Comparison of ENCODE assay signal across 1 cellular context in the genomic region with DNA sequence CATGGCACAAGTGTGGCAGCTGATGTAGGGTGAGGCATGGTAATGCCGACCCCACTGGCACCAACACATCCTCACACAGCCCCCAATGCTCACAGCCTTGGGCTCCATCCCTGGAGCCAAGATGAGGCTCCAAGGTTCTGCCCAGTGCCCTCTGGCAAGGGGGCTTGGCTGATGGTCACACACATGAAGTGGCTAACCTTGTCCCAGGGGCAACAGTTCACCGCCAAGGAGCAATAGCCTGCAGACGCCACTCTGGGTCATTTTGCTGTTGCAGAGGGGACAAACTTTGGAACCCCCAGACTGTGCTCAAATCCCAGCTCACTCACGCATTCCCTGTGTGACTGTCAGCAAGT.
TF ChIP-seq lines count a peak whose summit lies in the region.

No MANE protein-coding gene starts in this region.

TF ChIP-seq in GM23338, 12 proteins besides CTCF, POLR2A, EP300 and RAD21 (continued from another document):
- TF ChIP-seq ZNF462 (CRISPR knock-in tag; IDR thresholded peaks at IDR 0.05) (no peak), JUNB (IDR thresholded peaks at IDR 0.05; ENCODE audit: unreplicated experiment) (no peak), NANOG (IDR thresholded peaks at IDR 0.05; ENCODE audit: borderline replicate concordance) (no peak), ZNF331 (CRISPR knock-in tag; IDR thresholded peaks at IDR 0.05; ENCODE audit: low read depth) (no peak), STAT1 (IDR thresholded peaks at IDR 0.05; ENCODE audit: unreplicated experiment) (no peak), CREB1 (CRISPR knock-in tag; IDR thresholded peaks at IDR 0.05; ENCODE audit: low read depth) (no peak), POLR2AphosphoS5 (IDR thresholded peaks at IDR 0.05; ENCODE audit: low read depth) (no peak), EZH2phosphoT487 (IDR thresholded peaks at IDR 0.05; ENCODE audit: unreplicated experiment) (no peak), EZH2 (IDR thresholded peaks at IDR 0.05; ENCODE audit: low read depth, unreplicated experiment) (no peak), ZNF114 (CRISPR knock-in tag; IDR thresholded peaks at IDR 0.05) (no peak)
- TF ChIP-seq, protein P1, sequence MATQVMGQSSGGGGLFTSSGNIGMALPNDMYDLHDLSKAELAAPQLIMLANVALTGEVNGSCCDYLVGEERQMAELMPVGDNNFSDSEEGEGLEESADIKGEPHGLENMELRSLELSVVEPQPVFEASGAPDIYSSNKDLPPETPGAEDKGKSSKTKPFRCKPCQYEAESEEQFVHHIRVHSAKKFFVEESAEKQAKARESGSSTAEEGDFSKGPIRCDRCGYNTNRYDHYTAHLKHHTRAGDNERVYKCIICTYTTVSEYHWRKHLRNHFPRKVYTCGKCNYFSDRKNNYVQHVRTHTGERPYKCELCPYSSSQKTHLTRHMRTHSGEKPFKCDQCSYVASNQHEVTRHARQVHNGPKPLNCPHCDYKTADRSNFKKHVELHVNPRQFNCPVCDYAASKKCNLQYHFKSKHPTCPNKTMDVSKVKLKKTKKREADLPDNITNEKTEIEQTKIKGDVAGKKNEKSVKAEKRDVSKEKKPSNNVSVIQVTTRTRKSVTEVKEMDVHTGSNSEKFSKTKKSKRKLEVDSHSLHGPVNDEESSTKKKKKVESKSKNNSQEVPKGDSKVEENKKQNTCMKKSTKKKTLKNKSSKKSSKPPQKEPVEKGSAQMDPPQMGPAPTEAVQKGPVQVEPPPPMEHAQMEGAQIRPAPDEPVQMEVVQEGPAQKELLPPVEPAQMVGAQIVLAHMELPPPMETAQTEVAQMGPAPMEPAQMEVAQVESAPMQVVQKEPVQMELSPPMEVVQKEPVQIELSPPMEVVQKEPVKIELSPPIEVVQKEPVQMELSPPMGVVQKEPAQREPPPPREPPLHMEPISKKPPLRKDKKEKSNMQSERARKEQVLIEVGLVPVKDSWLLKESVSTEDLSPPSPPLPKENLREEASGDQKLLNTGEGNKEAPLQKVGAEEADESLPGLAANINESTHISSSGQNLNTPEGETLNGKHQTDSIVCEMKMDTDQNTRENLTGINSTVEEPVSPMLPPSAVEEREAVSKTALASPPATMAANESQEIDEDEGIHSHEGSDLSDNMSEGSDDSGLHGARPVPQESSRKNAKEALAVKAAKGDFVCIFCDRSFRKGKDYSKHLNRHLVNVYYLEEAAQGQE (IDR thresholded peaks at IDR 0.05; ENCODE audit: unreplicated experiment), result no peak
TF ChIP-seq in GM23338: peak in this region for 0.
